24 cellular contexts compared by ENCODE assay signal in genomic region chr1:72013161-72013560, GRCh38.
"Had no signal": no experiment of that assay in that cellular context is flagged by ENCODE, and none has a peak within 500 bp of the region (broad histone marks: within the 10 kb centered on the region; RNA-seq: fewer than 3 reads in every experiment).

No MANE protein-coding gene starts in this region.

- H3K4me1 ChIP-seq: colonic mucosa, foreskin keratinocyte, left lung, psoas muscle, spleen, testis had no signal

- H3K36me3 ChIP-seq: colonic mucosa, esophagus muscularis mucosa, left lung, ovary, sigmoid colon, spleen, tibial artery had no signal

- H3K27me3 ChIP-seq: colonic mucosa, esophagus muscularis mucosa, foreskin keratinocyte, left lung, ovary, sigmoid colon, spleen, testis, tibial artery had no signal

- H3K4me3 ChIP-seq: colonic mucosa, esophagus muscularis mucosa, left lung, ovary, psoas muscle, sigmoid colon, spleen, testis, tibial artery had no signal

- ATAC-seq: foreskin keratinocyte; left cardiac atrium; left lung; naive thymus-derived CD8-positive, alpha-beta T cell; psoas muscle; stimulated activated memory B cell treated with anti-CD40 and anti-IgM and Interleukin-4, amounts not matched to agents 10 μg/mL and 1 μg/mL and 100 μg/mL, for 72 hours; stimulated activated naive CD8-positive, alpha-beta T cell treated with anti-CD3 and anti-CD28 coated beads, Interleukin-15, Interleukin-2, amounts not matched to agents 100 U/mL and 50 U/mL, for 24 hours had no signal

- H3K9me3 ChIP-seq: colonic mucosa, esophagus muscularis mucosa, left lung, ovary, psoas muscle, sigmoid colon, spleen, testis, tibial artery had no signal

- H3K27ac ChIP-seq: colonic mucosa, esophagus muscularis mucosa, foreskin keratinocyte, left lung, ovary, psoas muscle, sigmoid colon, spleen, testis, tibial artery had no signal

- FAIRE-seq: endothelial cell of umbilical vein had no signal

- DNase-seq: colonic mucosa; effector CD8-positive, alpha-beta T cell; endodermal cell; foreskin keratinocyte; left cardiac atrium; left lung; mammary epithelial cell; naive thymus-derived CD8-positive, alpha-beta T cell; nephron progenitor cell; occipital lobe; ovary; posterior cingulate gyrus; psoas muscle; right cardiac atrium; sigmoid colon; spleen; stimulated activated CD4-positive, alpha-beta T cell treated with anti-CD3 and anti-CD28 coated beads, Interleukin-4, amount 100 ng/mL, for 4 hours; stimulated activated naive CD8-positive, alpha-beta T cell treated with anti-CD3 and anti-CD28 coated beads, Interleukin-15, Interleukin-2, amounts not matched to agents 100 U/mL and 50 U/mL, for 24 hours; substantia nigra; testis; tibial artery had no signal
